In genomic region chrX:1652011-1652811, GRCh38 we compare ENCODE assay signal across 8 cellular contexts. TPM values are rescaled to one million over a fixed set of nuclear protein-coding genes. Genes with fewer than 3 reads are reported as not detected.
DNase-seq lines count a peak whose midpoint lies in the region; ATAC-seq and TF ChIP-seq lines count a peak whose summit lies in the region.
"Not testable (repeated sequence)": the region's sequence is repeated elsewhere in the genome, so short reads cannot be mapped to it uniquely, and the experiment has no call there.

No MANE protein-coding gene starts in this region.

- H3K27ac Mint-ChIP-seq in naive thymus-derived CD4-positive, alpha-beta T cell, result peak overlapping the region in 1 of 9 donors; percentile 81

- 55 to 67% (median 59%) methylated on average over 21 to 25 of the region's 25 CpGs for WGBS in adrenal gland, 4 donors
- WGBS in gastroesophageal sphincter (ENCODE audit: low coverage in 1 of 2), 2 donors, result 38 to 83% methylated on average over 11 to 15 of the region's 25 CpGs

- not testable (repeated sequence) for H3K4me3 ChIP-seq in DND-41 (ENCODE audit: low read depth in 1 of 2, low read length in 2 of 2); SU-DHL-6 (ENCODE audit: insufficient read depth, low read length, poor library complexity, severe bottlenecking); adrenal gland; gastroesophageal sphincter; naive thymus-derived CD4-positive, alpha-beta T cell (ENCODE audit: low read length); tibial artery

- H3K27ac ChIP-seq in DND-41 (ENCODE audit: low read length); SU-DHL-6 (ENCODE audit: low read depth, low read length); adrenal gland; gastroesophageal sphincter; naive thymus-derived CD4-positive, alpha-beta T cell (ENCODE audit: low read depth, low read length); tibial artery: not testable (repeated sequence)

- H2AFZ ChIP-seq in DND-41 (ENCODE audit: low read depth, low read length); SU-DHL-6 (ENCODE audit: low read depth, low read length, severe bottlenecking): not testable (repeated sequence)

- CTCF ChIA-PET in naive thymus-derived CD4-positive, alpha-beta T cell (lab: Charles Lee), result not testable (repeated sequence)

- H3K27me3 ChIP-seq in DND-41 (ENCODE audit: insufficient read depth, low read length, poor library complexity); SU-DHL-6 (ENCODE audit: low read length); adrenal gland; naive thymus-derived CD4-positive, alpha-beta T cell (ENCODE audit: control insufficient read depth in 2 of 2, insufficient read depth in 2 of 2, low read length in 2 of 2): not testable (repeated sequence)
- peaks cover 26% of the 10 kb centered on the region for H3K27me3 ChIP-seq in gastroesophageal sphincter
- peaks cover 0 to 12% of the 10 kb centered on the region in 2 donors for H3K27me3 ChIP-seq in tibial artery

- peak; percentile 47 for DNase-seq in DND-41
- DNase-seq in NCI-H2196 (lab: John Stamatoyannopoulos, UW; ENCODE audit: unreplicated experiment), result peak; percentile 82
- DNase-seq in adrenal gland, result peak in 6 of 7 donors; percentile 15 to 62 (median 34)
- DNase-seq in naive thymus-derived CD4-positive, alpha-beta T cell, result peak in 5 of 9 donors; percentile 16 to 47 (median 43)
- DNase-seq in tibial artery, result not testable (repeated sequence)

- not testable (repeated sequence) for H3K4me1 ChIP-seq in DND-41 (ENCODE audit: insufficient read depth, low read length); adrenal gland (replicated peaks in 1 of 2); gastroesophageal sphincter; naive thymus-derived CD4-positive, alpha-beta T cell (ENCODE audit: control insufficient read depth in 2 of 2, insufficient read depth in 2 of 2, low read length in 2 of 2); tibial artery

- peak; percentile 89 for TF ChIP-seq CTCF in DND-41 (IDR thresholded peaks at IDR 0.05; ENCODE audit: borderline replicate concordance, extremely low read depth, low read length, poor library complexity, severe bottlenecking)
- TF ChIP-seq CTCF in SU-DHL-6 (IDR thresholded peaks at IDR 0.05; ENCODE audit: insufficient read depth, low read length, poor library complexity, severe bottlenecking), result peak; percentile 31
- TF ChIP-seq CTCF in adrenal gland (IDR thresholded peaks at IDR 0.05), result peak; percentile 63 to 72 (median 68)
- TF ChIP-seq CTCF in gastroesophageal sphincter (IDR thresholded peaks at IDR 0.05), result peak; percentile 59 to 74 (median 72)
- peak; percentile 68 to 78 for TF ChIP-seq CTCF in tibial artery (IDR thresholded peaks at IDR 0.05)

- intact Hi-C loops in adrenal gland (cut with DNase I), result loop anchor here in 1 of 2 donors (5.0 kb wide), 2 partner anchors 195 to 940 kb away; no protein-coding TSS in a partner anchor
- intact Hi-C loops in naive thymus-derived CD4-positive, alpha-beta T cell (cut with micrococcal nuclease), result loop anchor here (1.0 to 10.0 kb wide), 5 partner anchors 941 to 1163 kb away; no protein-coding TSS in a partner anchor
- intact Hi-C loops in tibial artery (cut with DNase I; ENCODE audit: low total_unique reads), result not testable (repeated sequence)

- H3F3A ChIP-seq in SU-DHL-6 (ENCODE audit: insufficient read depth), result not testable (repeated sequence)

- H3K4me1 Mint-ChIP-seq in naive thymus-derived CD4-positive, alpha-beta T cell, result peaks cover 6 to 14% (median 8%) of the 10 kb centered on the region in 7 donors

- POLR2A ChIA-PET in naive thymus-derived CD4-positive, alpha-beta T cell (lab: Charles Lee), result not testable (repeated sequence)

- not testable (repeated sequence) for H3K9me2 ChIP-seq in SU-DHL-6 (replicated peaks; ENCODE audit: insufficient read depth, low read length)

- not testable (repeated sequence) for H3K9ac ChIP-seq in DND-41 (ENCODE audit: low read depth, low read length); SU-DHL-6 (ENCODE audit: low read length)

- H3K36me3 ChIP-seq in DND-41 (ENCODE audit: insufficient read depth, low read length); SU-DHL-6 (ENCODE audit: low read length); adrenal gland (replicated peaks in 1 of 2); gastroesophageal sphincter; naive thymus-derived CD4-positive, alpha-beta T cell (ENCODE audit: control insufficient read depth in 2 of 3, insufficient read depth in 3 of 3, low read length in 3 of 3); tibial artery: not testable (repeated sequence)

- H3K27me3 Mint-ChIP-seq in naive thymus-derived CD4-positive, alpha-beta T cell, result not testable (repeated sequence)

- H3K4me2 ChIP-seq in DND-41 (ENCODE audit: insufficient read depth, low read length); SU-DHL-6 (ENCODE audit: low read depth, low read length, poor library complexity, severe bottlenecking): not testable (repeated sequence)

- not testable (repeated sequence) for TF ChIP-seq POLR2A in adrenal gland (IDR thresholded peaks at IDR 0.05); gastroesophageal sphincter (IDR thresholded peaks at IDR 0.05)

- not testable (repeated sequence) for TF ChIP-seq EP300 in gastroesophageal sphincter (IDR thresholded peaks at IDR 0.05)

- H3K9me3 Mint-ChIP-seq in naive thymus-derived CD4-positive, alpha-beta T cell, result not testable (repeated sequence)

- not testable (repeated sequence) for H3K9me3 ChIP-seq in DND-41 (ENCODE audit: insufficient read depth, low read length, severe bottlenecking); SU-DHL-6 (ENCODE audit: insufficient read depth, low read length); adrenal gland (replicated peaks in 1 of 3); gastroesophageal sphincter; naive thymus-derived CD4-positive, alpha-beta T cell (ENCODE audit: control insufficient read depth in 2 of 3, low read length in 3 of 3); tibial artery

- not testable (repeated sequence) for H3K79me2 ChIP-seq in DND-41 (ENCODE audit: insufficient read depth, low read length); SU-DHL-6 (ENCODE audit: insufficient read depth, low read length)

- not testable (repeated sequence) for H3K36me3 Mint-ChIP-seq in naive thymus-derived CD4-positive, alpha-beta T cell

- not testable (repeated sequence) for H3K4me3 Mint-ChIP-seq in naive thymus-derived CD4-positive, alpha-beta T cell

- peak; percentile 37; the same call in 1 of the 3 replicates for ATAC-seq in DND-41 (ENCODE audit: insufficient read depth, low read depth)
- ATAC-seq in HG02938 (IDR thresholded peaks at IDR 0.05; ENCODE audit: unreplicated experiment), result peak; percentile 45
- not testable (repeated sequence) for ATAC-seq in gastroesophageal sphincter
- ATAC-seq in naive thymus-derived CD4-positive, alpha-beta T cell, result peak; percentile 60

- not testable (repeated sequence) for H4K20me1 ChIP-seq in DND-41 (ENCODE audit: insufficient read depth, low read length); SU-DHL-6 (ENCODE audit: low read depth, low read length)

RNA-seq across cellular contexts. Expression of gene ASMT, which starts 37.4 kb away (rescaled TPM):
- total RNA-seq in adrenal gland (under 1 TPM in 3 of 8 donors, not detected in 5; 0.18 to 0.84 (median 0.43) TPM), gastroesophageal sphincter (1 to 10 TPM in 1 of 4 donors, not detected in 3; 1.4 TPM)
- polyA plus RNA-seq in adrenal gland, result 1 to 10 TPM in 1 of 3 donors, under 1 TPM in 2; 0.40 to 3.5 (median 0.74) TPM
- total RNA-seq in naive thymus-derived CD4-positive, alpha-beta T cell, result under 1 TPM in 1 of 5 experiments, not detected in 4; 0.32 TPM
- not detected for polyA plus RNA-seq in naive thymus-derived CD4-positive, alpha-beta T cell

Comparison
In these comparisons a context has a peak if more than half of its experiments do, and no peak if none do; other contexts are left out.
1. CTCF ChIP-seq: peak in every context shown above with its lines; median percentile 89 in DND-41; 73 in tibial artery; 72 in gastroesophageal sphincter; 68 in adrenal gland; 31 in SU-DHL-6.